1 cellular context compared by ENCODE assay signal in genomic region chr7:158704524-158705233, GRCh38.
A peak's percentile ranks its signal among the peaks of the same experiment; 100 is the strongest.
TF ChIP-seq lines count a peak whose summit lies in the region.

Gene NCAPG2, minus strand, starts transcription at chr7:158704804. Its CDS starts 2,905 bp downstream, at chr7:158701899.

TF ChIP-seq in WTC11, 78 proteins besides CTCF, POLR2A, EP300 and RAD21 (continued from another document and continues in another):
- TF ChIP-seq ZNF281 (CRISPR knock-in tag; IDR thresholded peaks at IDR 0.05) (peak; percentile 47; the same call in 1 of the 2 replicates), KAT7 (CRISPR knock-in tag; IDR thresholded peaks at IDR 0.05; ENCODE audit: borderline replicate concordance) (peak; percentile 19; the same call in 1 of the 2 replicates), HMGA2 (CRISPR knock-in tag; IDR thresholded peaks at IDR 0.05) (no peak), ZNF396 (CRISPR knock-in tag; IDR thresholded peaks at IDR 0.05; ENCODE audit: borderline replicate concordance) (no peak), TEAD1 (CRISPR knock-in tag; IDR thresholded peaks at IDR 0.05) (peak; percentile 63; the same call in 1 of the 2 replicates), ZNF416 (CRISPR knock-in tag; IDR thresholded peaks at IDR 0.05) (peak; percentile 47; the same call in 1 of the 2 replicates), ETV6 (CRISPR knock-in tag; IDR thresholded peaks at IDR 0.05) (peak; percentile 89), NR3C1 (CRISPR knock-in tag; conservative IDR thresholded peaks at IDR 0.05; ENCODE audit: low read depth) (no peak), IRF2 (CRISPR knock-in tag; IDR thresholded peaks at IDR 0.05; ENCODE audit: borderline replicate concordance, low read depth) (no peak), TEAD4 (CRISPR knock-in tag; IDR thresholded peaks at IDR 0.05) (no peak), TCF7 (CRISPR knock-in tag; IDR thresholded peaks at IDR 0.05; ENCODE audit: low read depth) (no peak), CREB1 (CRISPR knock-in tag; IDR thresholded peaks at IDR 0.05) (0 out of 2 replicates have a peak, but pooled peaks have one; percentile 1), NR1H2 (CRISPR knock-in tag; IDR thresholded peaks at IDR 0.05) (no peak), SMAD4 (CRISPR knock-in tag; IDR thresholded peaks at IDR 0.05) (no peak), FOXK1 (CRISPR knock-in tag; IDR thresholded peaks at IDR 0.05) (peak; percentile 77), ATF1 (CRISPR knock-in tag; IDR thresholded peaks at IDR 0.05) (no peak), ZBTB43 (CRISPR knock-in tag; IDR thresholded peaks at IDR 0.05) (peak; percentile 68; the same call in 1 of the 2 replicates), ATF3 (CRISPR knock-in tag; conservative IDR thresholded peaks at IDR 0.05) (no peak), NFE2L1 (CRISPR knock-in tag; IDR thresholded peaks at IDR 0.05) (peak; percentile 61; the same call in 1 of the 2 replicates), NFYB (CRISPR knock-in tag; conservative IDR thresholded peaks at IDR 0.05; ENCODE audit: low read depth) (no peak), IRF1 (CRISPR knock-in tag; IDR thresholded peaks at IDR 0.05) (peak; percentile 64; the same call in 1 of the 2 replicates), SOX15 (CRISPR knock-in tag; IDR thresholded peaks at IDR 0.05) (no peak), ZBTB21 (CRISPR knock-in tag; IDR thresholded peaks at IDR 0.05; ENCODE audit: borderline replicate concordance) (no peak)
- TF ChIP-seq, protein P1, sequence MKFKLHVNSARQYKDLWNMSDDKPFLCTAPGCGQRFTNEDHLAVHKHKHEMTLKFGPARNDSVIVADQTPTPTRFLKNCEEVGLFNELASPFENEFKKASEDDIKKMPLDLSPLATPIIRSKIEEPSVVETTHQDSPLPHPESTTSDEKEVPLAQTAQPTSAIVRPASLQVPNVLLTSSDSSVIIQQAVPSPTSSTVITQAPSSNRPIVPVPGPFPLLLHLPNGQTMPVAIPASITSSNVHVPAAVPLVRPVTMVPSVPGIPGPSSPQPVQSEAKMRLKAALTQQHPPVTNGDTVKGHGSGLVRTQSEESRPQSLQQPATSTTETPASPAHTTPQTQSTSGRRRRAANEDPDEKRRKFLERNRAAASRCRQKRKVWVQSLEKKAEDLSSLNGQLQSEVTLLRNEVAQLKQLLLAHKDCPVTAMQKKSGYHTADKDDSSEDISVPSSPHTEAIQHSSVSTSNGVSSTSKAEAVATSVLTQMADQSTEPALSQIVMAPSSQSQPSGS (CRISPR knock-in tag; IDR thresholded peaks at IDR 0.05; ENCODE audit: borderline replicate concordance, low read depth) = no peak
- TF ChIP-seq, protein P2, sequence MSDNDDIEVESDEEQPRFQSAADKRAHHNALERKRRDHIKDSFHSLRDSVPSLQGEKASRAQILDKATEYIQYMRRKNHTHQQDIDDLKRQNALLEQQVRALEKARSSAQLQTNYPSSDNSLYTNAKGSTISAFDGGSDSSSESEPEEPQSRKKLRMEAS (CRISPR knock-in tag; IDR thresholded peaks at IDR 0.05) = peak; percentile 68; the same call in 1 of the 2 replicates
- TF ChIP-seq, protein P3, sequence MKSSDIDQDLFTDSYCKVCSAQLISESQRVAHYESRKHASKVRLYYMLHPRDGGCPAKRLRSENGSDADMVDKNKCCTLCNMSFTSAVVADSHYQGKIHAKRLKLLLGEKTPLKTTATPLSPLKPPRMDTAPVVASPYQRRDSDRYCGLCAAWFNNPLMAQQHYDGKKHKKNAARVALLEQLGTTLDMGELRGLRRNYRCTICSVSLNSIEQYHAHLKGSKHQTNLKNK (CRISPR knock-in tag; IDR thresholded peaks at IDR 0.05) = no peak
- TF ChIP-seq, protein P4, sequence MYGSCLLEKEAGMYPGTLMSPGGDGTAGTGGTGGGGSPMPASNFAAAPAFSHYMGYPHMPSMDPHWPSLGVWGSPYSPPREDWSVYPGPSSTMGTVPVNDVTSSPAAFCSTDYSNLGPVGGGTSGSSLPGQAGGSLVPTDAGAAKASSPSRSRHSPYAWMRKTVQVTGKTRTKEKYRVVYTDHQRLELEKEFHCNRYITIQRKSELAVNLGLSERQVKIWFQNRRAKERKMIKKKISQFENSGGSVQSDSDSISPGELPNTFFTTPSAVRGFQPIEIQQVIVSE (CRISPR knock-in tag; IDR thresholded peaks at IDR 0.05; ENCODE audit: borderline replicate concordance) = no peak
- TF ChIP-seq, protein P5, sequence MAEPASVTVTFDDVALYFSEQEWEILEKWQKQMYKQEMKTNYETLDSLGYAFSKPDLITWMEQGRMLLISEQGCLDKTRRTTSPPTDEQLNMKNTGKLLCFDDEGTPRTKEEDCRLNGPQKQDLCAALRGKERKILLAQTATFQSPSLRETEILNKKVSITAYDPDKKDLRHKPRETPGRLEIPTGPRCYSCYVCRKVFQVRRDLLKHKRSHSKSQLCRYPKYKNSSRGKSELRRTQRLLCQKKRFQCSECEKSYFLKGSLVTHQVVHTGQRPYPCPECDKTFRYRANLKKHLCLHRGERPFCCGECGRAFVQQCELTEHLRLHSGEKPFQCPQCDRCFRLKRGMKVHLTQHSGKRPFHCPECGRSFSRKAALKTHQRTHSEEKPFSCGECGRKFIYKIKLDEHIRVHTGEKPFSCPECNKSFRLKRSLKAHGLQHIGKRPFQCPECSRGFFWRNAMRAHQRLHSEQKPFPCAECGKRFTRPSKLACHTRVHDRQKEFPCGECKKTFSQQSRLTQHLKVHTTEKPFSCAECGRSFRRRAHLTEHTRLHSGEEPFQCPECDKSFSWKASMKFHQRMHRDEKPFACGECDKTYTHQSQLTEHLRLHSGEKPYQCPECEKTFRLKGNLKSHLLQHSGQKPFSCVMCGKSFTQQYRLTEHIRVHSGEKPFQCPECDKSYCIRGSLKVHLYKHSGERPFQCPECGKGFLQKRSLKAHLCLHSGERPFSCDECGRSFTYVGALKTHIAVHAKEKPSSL (CRISPR knock-in tag; conservative IDR thresholded peaks at IDR 0.05) = no peak
- TF ChIP-seq, protein P6, sequence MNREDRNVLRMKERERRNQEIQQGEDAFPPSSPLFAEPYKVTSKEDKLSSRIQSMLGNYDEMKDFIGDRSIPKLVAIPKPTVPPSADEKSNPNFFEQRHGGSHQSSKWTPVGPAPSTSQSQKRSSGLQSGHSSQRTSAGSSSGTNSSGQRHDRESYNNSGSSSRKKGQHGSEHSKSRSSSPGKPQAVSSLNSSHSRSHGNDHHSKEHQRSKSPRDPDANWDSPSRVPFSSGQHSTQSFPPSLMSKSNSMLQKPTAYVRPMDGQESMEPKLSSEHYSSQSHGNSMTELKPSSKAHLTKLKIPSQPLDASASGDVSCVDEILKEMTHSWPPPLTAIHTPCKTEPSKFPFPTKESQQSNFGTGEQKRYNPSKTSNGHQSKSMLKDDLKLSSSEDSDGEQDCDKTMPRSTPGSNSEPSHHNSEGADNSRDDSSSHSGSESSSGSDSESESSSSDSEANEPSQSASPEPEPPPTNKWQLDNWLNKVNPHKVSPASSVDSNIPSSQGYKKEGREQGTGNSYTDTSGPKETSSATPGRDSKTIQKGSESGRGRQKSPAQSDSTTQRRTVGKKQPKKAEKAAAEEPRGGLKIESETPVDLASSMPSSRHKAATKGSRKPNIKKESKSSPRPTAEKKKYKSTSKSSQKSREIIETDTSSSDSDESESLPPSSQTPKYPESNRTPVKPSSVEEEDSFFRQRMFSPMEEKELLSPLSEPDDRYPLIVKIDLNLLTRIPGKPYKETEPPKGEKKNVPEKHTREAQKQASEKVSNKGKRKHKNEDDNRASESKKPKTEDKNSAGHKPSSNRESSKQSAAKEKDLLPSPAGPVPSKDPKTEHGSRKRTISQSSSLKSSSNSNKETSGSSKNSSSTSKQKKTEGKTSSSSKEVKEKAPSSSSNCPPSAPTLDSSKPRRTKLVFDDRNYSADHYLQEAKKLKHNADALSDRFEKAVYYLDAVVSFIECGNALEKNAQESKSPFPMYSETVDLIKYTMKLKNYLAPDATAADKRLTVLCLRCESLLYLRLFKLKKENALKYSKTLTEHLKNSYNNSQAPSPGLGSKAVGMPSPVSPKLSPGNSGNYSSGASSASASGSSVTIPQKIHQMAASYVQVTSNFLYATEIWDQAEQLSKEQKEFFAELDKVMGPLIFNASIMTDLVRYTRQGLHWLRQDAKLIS (CRISPR knock-in tag; IDR thresholded peaks at IDR 0.05; ENCODE audit: borderline replicate concordance) = peak; percentile 75; the same call in 1 of the 2 replicates
- TF ChIP-seq, protein P7, sequence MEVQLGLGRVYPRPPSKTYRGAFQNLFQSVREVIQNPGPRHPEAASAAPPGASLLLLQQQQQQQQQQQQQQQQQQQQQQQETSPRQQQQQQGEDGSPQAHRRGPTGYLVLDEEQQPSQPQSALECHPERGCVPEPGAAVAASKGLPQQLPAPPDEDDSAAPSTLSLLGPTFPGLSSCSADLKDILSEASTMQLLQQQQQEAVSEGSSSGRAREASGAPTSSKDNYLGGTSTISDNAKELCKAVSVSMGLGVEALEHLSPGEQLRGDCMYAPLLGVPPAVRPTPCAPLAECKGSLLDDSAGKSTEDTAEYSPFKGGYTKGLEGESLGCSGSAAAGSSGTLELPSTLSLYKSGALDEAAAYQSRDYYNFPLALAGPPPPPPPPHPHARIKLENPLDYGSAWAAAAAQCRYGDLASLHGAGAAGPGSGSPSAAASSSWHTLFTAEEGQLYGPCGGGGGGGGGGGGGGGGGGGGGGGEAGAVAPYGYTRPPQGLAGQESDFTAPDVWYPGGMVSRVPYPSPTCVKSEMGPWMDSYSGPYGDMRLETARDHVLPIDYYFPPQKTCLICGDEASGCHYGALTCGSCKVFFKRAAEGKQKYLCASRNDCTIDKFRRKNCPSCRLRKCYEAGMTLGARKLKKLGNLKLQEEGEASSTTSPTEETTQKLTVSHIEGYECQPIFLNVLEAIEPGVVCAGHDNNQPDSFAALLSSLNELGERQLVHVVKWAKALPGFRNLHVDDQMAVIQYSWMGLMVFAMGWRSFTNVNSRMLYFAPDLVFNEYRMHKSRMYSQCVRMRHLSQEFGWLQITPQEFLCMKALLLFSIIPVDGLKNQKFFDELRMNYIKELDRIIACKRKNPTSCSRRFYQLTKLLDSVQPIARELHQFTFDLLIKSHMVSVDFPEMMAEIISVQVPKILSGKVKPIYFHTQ (CRISPR knock-in tag; IDR thresholded peaks at IDR 0.05) = no peak
- TF ChIP-seq, protein P8, sequence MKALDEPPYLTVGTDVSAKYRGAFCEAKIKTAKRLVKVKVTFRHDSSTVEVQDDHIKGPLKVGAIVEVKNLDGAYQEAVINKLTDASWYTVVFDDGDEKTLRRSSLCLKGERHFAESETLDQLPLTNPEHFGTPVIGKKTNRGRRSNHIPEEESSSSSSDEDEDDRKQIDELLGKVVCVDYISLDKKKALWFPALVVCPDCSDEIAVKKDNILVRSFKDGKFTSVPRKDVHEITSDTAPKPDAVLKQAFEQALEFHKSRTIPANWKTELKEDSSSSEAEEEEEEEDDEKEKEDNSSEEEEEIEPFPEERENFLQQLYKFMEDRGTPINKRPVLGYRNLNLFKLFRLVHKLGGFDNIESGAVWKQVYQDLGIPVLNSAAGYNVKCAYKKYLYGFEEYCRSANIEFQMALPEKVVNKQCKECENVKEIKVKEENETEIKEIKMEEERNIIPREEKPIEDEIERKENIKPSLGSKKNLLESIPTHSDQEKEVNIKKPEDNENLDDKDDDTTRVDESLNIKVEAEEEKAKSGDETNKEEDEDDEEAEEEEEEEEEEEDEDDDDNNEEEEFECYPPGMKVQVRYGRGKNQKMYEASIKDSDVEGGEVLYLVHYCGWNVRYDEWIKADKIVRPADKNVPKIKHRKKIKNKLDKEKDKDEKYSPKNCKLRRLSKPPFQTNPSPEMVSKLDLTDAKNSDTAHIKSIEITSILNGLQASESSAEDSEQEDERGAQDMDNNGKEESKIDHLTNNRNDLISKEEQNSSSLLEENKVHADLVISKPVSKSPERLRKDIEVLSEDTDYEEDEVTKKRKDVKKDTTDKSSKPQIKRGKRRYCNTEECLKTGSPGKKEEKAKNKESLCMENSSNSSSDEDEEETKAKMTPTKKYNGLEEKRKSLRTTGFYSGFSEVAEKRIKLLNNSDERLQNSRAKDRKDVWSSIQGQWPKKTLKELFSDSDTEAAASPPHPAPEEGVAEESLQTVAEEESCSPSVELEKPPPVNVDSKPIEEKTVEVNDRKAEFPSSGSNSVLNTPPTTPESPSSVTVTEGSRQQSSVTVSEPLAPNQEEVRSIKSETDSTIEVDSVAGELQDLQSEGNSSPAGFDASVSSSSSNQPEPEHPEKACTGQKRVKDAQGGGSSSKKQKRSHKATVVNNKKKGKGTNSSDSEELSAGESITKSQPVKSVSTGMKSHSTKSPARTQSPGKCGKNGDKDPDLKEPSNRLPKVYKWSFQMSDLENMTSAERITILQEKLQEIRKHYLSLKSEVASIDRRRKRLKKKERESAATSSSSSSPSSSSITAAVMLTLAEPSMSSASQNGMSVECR (CRISPR knock-in tag; IDR thresholded peaks at IDR 0.05; ENCODE audit: borderline replicate concordance) = peak; percentile 54; the same call in 1 of the 2 replicates
